12 cellular contexts compared by ENCODE assay signal in genomic region chr6:24255676-24256075, GRCh38.
A peak's percentile ranks its signal among the peaks of the same experiment; 100 is the strongest.
DNase-seq lines count a peak whose midpoint lies in the region; ATAC-seq lines count a peak whose summit lies in the region.
"Had no signal": no experiment of that assay in that cellular context is flagged by ENCODE, and none has a peak within 500 bp of the region (broad histone marks: within the 10 kb centered on the region; RNA-seq: fewer than 3 reads in every experiment).

No MANE protein-coding gene starts in this region.

- DNase-seq in NCI-H1048 (lab: John Stamatoyannopoulos, UW) (peak; percentile 50), NCI-H774 (lab: John Stamatoyannopoulos, UW) (no peak), A172 (ENCODE audit: low spot score) (no peak)
- DNase-seq in stimulated activated CD4-positive, alpha-beta T cell treated with anti-CD3 and anti-CD28 coated beads, Interleukin-15, amount 100 ng/mL, for 24 hours = no peak
- no peak for DNase-seq in activated CD4-positive, CD25-positive, alpha-beta regulatory T cell (lab: John Stamatoyannopoulos, UW)
- DNase-seq: activated B cell treated with CpG ODN at 0.5 μM for 24 hours, COR-L47, posterior cingulate gyrus, SHP77 had no signal

- ATAC-seq in GM18868 (IDR thresholded peaks at IDR 0.05; ENCODE audit: unreplicated experiment) = peak; percentile 93
- ATAC-seq in GM21381 (IDR thresholded peaks at IDR 0.05; ENCODE audit: unreplicated experiment) = peak; percentile 87
- peak; percentile 84 for ATAC-seq in HG03025 (IDR thresholded peaks at IDR 0.05; ENCODE audit: low FRiP score, unreplicated experiment)
